In the genomic region with DNA sequence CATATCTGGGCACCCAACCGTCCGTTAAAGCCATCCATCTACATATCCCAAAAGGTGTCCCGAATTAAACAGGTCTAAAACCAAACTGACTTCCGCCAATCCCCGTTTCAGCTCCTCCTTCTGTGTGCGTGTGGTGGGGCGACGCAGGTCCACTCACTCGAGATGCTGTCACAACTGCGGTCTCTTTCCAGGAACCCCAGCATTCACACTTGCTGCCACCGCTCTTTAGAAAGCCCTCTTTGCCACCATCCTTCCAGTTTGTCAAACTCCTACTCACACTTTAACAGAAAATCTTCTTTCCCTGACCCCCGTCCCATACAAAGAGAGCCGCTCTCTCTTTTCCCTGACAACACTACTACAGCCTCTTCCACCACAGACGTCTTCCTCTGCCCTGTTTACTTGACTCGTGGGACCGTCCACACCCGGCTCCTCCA, we compare ENCODE assay signal across 6 cellular contexts. TPM values are rescaled to one million over a fixed set of nuclear protein-coding genes. Genes with fewer than 3 reads are reported as not detected.
DNase-seq lines count a peak whose midpoint lies in the region; ATAC-seq, FAIRE-seq and TF ChIP-seq lines count a peak whose summit lies in the region.

No MANE protein-coding gene starts in this region.

- DNase-seq in activated T-cell treated with anti-CD3 and anti-CD28 coated beads for 24 hours (ENCODE audit: low read depth) = peak; percentile 30
- no peak for DNase-seq in activated T-cell treated with anti-CD3 and anti-CD28 coated beads for 4 hours
- peak; percentile 29 for DNase-seq in astrocyte of the hippocampus (ENCODE audit: low read depth, low spot score)
- peak; percentile 51 for DNase-seq in natural killer cell
- no peak for DNase-seq in dedifferentiated amniotic fluid mesenchymal stem cell (ENCODE audit: extremely low spot score)
- DNase-seq in RCC 7860 (ENCODE audit: low spot score) = no peak

- peak overlapping the region; percentile 100 for H3K4me3 Mint-ChIP-seq in natural killer cell

- intact Hi-C loops in natural killer cell (cut with micrococcal nuclease) = loop anchor here (1.0 kb wide), 3 partner anchors 22 to 486 kb away; partner anchors contain the start of genes CDC45, DGCR2 and UFD1

- no peaks in the 10 kb centered on the region for H3K36me3 Mint-ChIP-seq in natural killer cell

- FAIRE-seq in RCC 7860 (lab: Jason Lieb, UNC) = no peak

- peaks cover 10 to 14% of the 10 kb centered on the region in 2 donors for H3K27me3 Mint-ChIP-seq in natural killer cell (ENCODE audit: low read depth in 2 of 2)

- ATAC-seq in natural killer cell = peak; percentile 38 to 52 (median 41)

- TF ChIP-seq CTCF in natural killer cell (IDR thresholded peaks at IDR 0.05) = no peak

- H3K4me1 Mint-ChIP-seq in natural killer cell = peaks cover 17 to 22% of the 10 kb centered on the region in 2 donors

- H3K9me3 Mint-ChIP-seq in natural killer cell = no peaks in the 10 kb centered on the region

- peak overlapping the region; percentile 99 to 100 for H3K27ac Mint-ChIP-seq in natural killer cell

RNA-seq across cellular contexts. Expression of gene ESS2, which starts 0.5 kb away (rescaled TPM):
- 10 to 100 TPM; 47.6 to 51.6 (median 47.7) TPM for total RNA-seq in natural killer cell

RNA-seq across cellular contexts. Expression of gene GSC2, which starts 6.1 kb away (rescaled TPM):
- total RNA-seq in natural killer cell = not detected

RNA-seq across cellular contexts. Expression of gene TSSK2, which starts 12.9 kb away (rescaled TPM):
- total RNA-seq in natural killer cell = not detected

RNA-seq across cellular contexts. Expression of gene DGCR2, which starts 21.8 kb away (rescaled TPM):
- 10 to 100 TPM; 27.5 to 44.1 (median 41.3) TPM for total RNA-seq in natural killer cell

RNA-seq across cellular contexts. Expression of gene SLC25A1, which starts 34.6 kb away (rescaled TPM):
- total RNA-seq in natural killer cell = 10 to 100 TPM; 24.8 to 29.6 (median 26.9) TPM

Comparison
In these comparisons a context has a peak if more than half of its experiments do, and no peak if none do; other contexts are left out.
1. DNase-seq: peak in activated T-cell treated with anti-CD3 and anti-CD28 coated beads for 24 hours (single experiment), astrocyte of the hippocampus (single experiment) and natural killer cell (single experiment); none in activated T-cell treated with anti-CD3 and anti-CD28 coated beads for 4 hours (single experiment), dedifferentiated amniotic fluid mesenchymal stem cell (single experiment) and RCC 7860 (single experiment).